9 cellular contexts compared by ENCODE assay signal in genomic region chr7:87416682-87417587, GRCh38. TPM values are rescaled to one million over a fixed set of nuclear protein-coding genes. Genes with fewer than 3 reads are reported as not detected.
DNase-seq lines count a peak whose midpoint lies in the region; ATAC-seq and TF ChIP-seq lines count a peak whose summit lies in the region.
"Had no signal": no experiment of that assay in that cellular context is flagged by ENCODE, and none has a peak within 500 bp of the region (broad histone marks: within the 10 kb centered on the region; RNA-seq: fewer than 3 reads in every experiment).

No MANE protein-coding gene starts in this region.

- DNase-seq in Caki2 (ENCODE audit: low read depth) (peak; percentile 57), KBM-7 (peak; percentile 80), Panc1 (ENCODE audit: low read depth, low spot score) (peak; percentile 68), fibroblast of pulmonary artery (ENCODE audit: low read depth) (peak; percentile 83), omental fat pad (ENCODE audit: low spot score) (peak; percentile 78), type B pancreatic cell (ENCODE audit: extremely low spot score, unreplicated experiment) (no peak)
- peak; percentile 62 to 67 for DNase-seq in activated T-cell treated with anti-CD3 and anti-CD28 coated beads, Interleukin-2, amount 50 U/mL, for 48 hours

- BruUV-seq in Panc1 (replicated peaks; lab: Mats Ljungman, UMichigan), result no TSS peak

- no peak overlapping the region for H3K4me3 Mint-ChIP-seq in type B pancreatic cell
- H3K4me3 Mint-ChIP-seq: activated naive CD8-positive, alpha-beta T cell had no signal

- H3K36me3 Mint-ChIP-seq in type B pancreatic cell, result no peaks in the 10 kb centered on the region
- H3K36me3 Mint-ChIP-seq: activated naive CD8-positive, alpha-beta T cell had no signal

- POLR2A ChIA-PET in Panc1 (lab: Charles Lee), result no interaction called here

- no peaks in the 10 kb centered on the region for H3K27me3 Mint-ChIP-seq in type B pancreatic cell

- no peaks in the 10 kb centered on the region for H3K4me1 ChIP-seq in Panc1 (ENCODE audit: control insufficient read depth, insufficient read depth, low read length)

- H3K27me3 ChIP-seq in Panc1 (ENCODE audit: control insufficient read depth, insufficient read depth, low read length), result no peaks in the 10 kb centered on the region

- intact Hi-C loops in Panc1 (cut with micrococcal nuclease; ENCODE audit: unreplicated experiment), result loop anchor here (1.0 to 5.0 kb wide), 2 partner anchors 105 to 480 kb away; no protein-coding TSS in a partner anchor

- no peaks in the 10 kb centered on the region for H3K36me3 ChIP-seq in Panc1 (ENCODE audit: control insufficient read depth, insufficient read depth, low read length)

- in situ Hi-C loops in Caki2 (cut with HindIII; ENCODE audit: low pct_unique_long_range_greater_than_20kb, low sequenced_read_pairs), result no loop called here
- in situ Hi-C loops in KBM-7 (cut with MboI; ENCODE audit: low pct_unique_long_range_greater_than_20kb, low sequenced_read_pairs), result no loop called here
- in situ Hi-C loops in Panc1 (cut with HindIII; ENCODE audit: low pct_unique_long_range_greater_than_20kb, low sequenced_read_pairs), result no loop called here

- no peak overlapping the region for H3K27ac ChIP-seq in Panc1 (ENCODE audit: low read length)

- H3K4me1 Mint-ChIP-seq in type B pancreatic cell (ENCODE audit: unreplicated experiment), result no peaks in the 10 kb centered on the region

- ATAC-seq in GM21390 (IDR thresholded peaks at IDR 0.05; ENCODE audit: unreplicated experiment), result peak; percentile 87
- ATAC-seq in Panc1, result peak; percentile 87
- ATAC-seq in omental fat pad (ENCODE audit: low FRiP score), result no peak

- no peak overlapping the region for H3K4me3 ChIP-seq in Panc1 (ENCODE audit: low read depth in 2 of 2, low read length in 2 of 2)
- H3K4me3 ChIP-seq in fibroblast of pulmonary artery (replicated peaks; ENCODE audit: low read depth, low read length), result no peak overlapping the region

- no peaks in the 10 kb centered on the region for H3K9me3 Mint-ChIP-seq in type B pancreatic cell

- H3K27ac Mint-ChIP-seq in type B pancreatic cell, result no peak overlapping the region
- H3K27ac Mint-ChIP-seq: activated naive CD8-positive, alpha-beta T cell had no signal

- TF ChIP-seq CTCF in Panc1 (IDR thresholded peaks at IDR 0.05) (peak; percentile 51; the same call in 1 of the 2 replicates), fibroblast of pulmonary artery (IDR thresholded peaks at IDR 0.05; ENCODE audit: low read length, missing control alignments) (peak; percentile 56), omental fat pad (IDR thresholded peaks at IDR 0.05) (peak in 1 of 3 donors; percentile 58), type B pancreatic cell (conservative IDR thresholded peaks at IDR 0.05) (peak; percentile 88)

- CTCF ChIA-PET in Panc1 (lab: Charles Lee), result interaction anchor here (0.6 to 1.0 kb wide), 2 partner anchors 98 to 469 kb away, joined by 3 read pairs; no protein-coding TSS in a partner anchor

- no peaks in the 10 kb centered on the region for H3K9me3 ChIP-seq in Panc1 (ENCODE audit: control insufficient read depth, insufficient read depth, low read depth, low read length)

RNA-seq across cellular contexts. Expression of gene ABCB4, which starts 58.5 kb away (rescaled TPM):
- 0.03 TPM in 1 of 2 replicates, not detected in the other for total RNA-seq in Caki2 (2014; rRNA removed; shearing (Covaris generic); ENCODE audit: low replicate concordance)
- 0.18 TPM for total RNA-seq in Panc1 (2021; ENCODE audit: unreplicated experiment)
- polyA plus RNA-seq in Panc1 (2012; ENCODE audit: insufficient read length), result not detected
- under 1 TPM; 0.38 to 0.84 (median 0.61) TPM for total RNA-seq in omental fat pad
- 1.00 and 1.6 TPM in 2 replicates for total RNA-seq in type B pancreatic cell (ENCODE audit: low replicate concordance)
